Comparison of ENCODE assay signal across 33 cellular contexts in the genomic region with DNA sequence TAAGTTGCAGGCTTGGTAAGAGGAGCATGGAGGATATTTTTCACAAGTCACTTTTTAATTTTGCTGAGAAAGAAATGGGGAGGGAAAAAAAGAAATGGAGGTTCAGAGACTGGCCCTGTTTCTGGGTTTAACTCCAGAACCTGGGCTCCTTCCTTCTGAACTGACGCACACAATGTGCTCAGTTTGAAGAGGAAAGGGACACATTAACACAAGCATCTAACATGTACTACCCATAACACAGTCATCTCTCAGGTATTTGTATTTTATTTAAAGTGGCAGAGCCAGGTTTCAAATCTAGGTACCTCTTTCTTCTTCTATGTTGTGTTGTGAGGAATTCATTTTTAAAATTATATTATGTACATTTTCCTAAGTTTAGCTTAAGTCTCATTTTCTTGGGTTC. TPM values are rescaled to one million over a fixed set of nuclear protein-coding genes. Genes with fewer than 3 reads are reported as not detected.
DNase-seq lines count a peak whose midpoint lies in the region; ATAC-seq, FAIRE-seq and TF ChIP-seq lines count a peak whose summit lies in the region.
"Had no signal": no experiment of that assay in that cellular context is flagged by ENCODE, and none has a peak within 500 bp of the region (broad histone marks: within the 10 kb centered on the region; RNA-seq: fewer than 3 reads in every experiment).

No MANE protein-coding gene starts in this region.

- H3K23ac ChIP-seq in H1 (ENCODE audit: insufficient read length), result no peak overlapping the region

- H3K4me3 ChIP-seq in SK-N-SH (ENCODE audit: low read depth in 2 of 2, low read length in 1 of 2), result no peak overlapping the region
- no peak overlapping the region for H3K4me3 ChIP-seq in H1 (ENCODE audit: extremely low read depth in 1 of 4, insufficient read depth in 2 of 4, low read depth in 3 of 4, low read length in 4 of 4)
- H3K4me3 ChIP-seq in muscle layer of duodenum (ENCODE audit: low read depth in 1 of 2, low read length in 2 of 2), result no peak overlapping the region
- no peak overlapping the region for H3K4me3 ChIP-seq in tibial nerve
- H3K4me3 ChIP-seq: esophagus squamous epithelium, GM12878, ovary, Peyer's patch, SJCRH30, spleen, suprapubic skin, vagina had no signal

- H3K9ac ChIP-seq in SK-N-SH (no peak overlapping the region), H1 (replicated peaks in 1 of 4; ENCODE audit: extremely low read depth in 1 of 4, low read depth in 3 of 4, low read length in 3 of 4) (no peak overlapping the region)

- TF ChIP-seq CTCF in SK-N-SH (IDR thresholded peaks at IDR 0.05) (no peak), H1 (IDR thresholded peaks at IDR 0.05; ENCODE audit: control extremely low read depth in 1 of 3, insufficient read depth in 1 of 3, low read depth in 1 of 3, low read length in 3 of 3) (no peak), tibial nerve (IDR thresholded peaks at IDR 0.05) (no peak)

- H3K27me3 ChIP-seq in SK-N-SH (ENCODE audit: insufficient read depth), result no peaks in the 10 kb centered on the region
- H3K27me3 ChIP-seq in H1 (replicated peaks in 1 of 4; ENCODE audit: control insufficient read depth in 3 of 4, extremely low read depth in 1 of 4, insufficient read depth in 3 of 4, low read length in 3 of 4), result no peaks in the 10 kb centered on the region
- no peaks in the 10 kb centered on the region for H3K27me3 ChIP-seq in muscle layer of duodenum (ENCODE audit: low read depth, low read length)
- no peaks in the 10 kb centered on the region for H3K27me3 ChIP-seq in tibial nerve
- H3K27me3 ChIP-seq: esophagus squamous epithelium, ovary, Peyer's patch, SJCRH30, suprapubic skin, vagina had no signal

- H3K4me2 ChIP-seq in SK-N-SH (0 out of 2 replicates have a peak overlapping the region, but pooled peaks have one; percentile 3), H1 (ENCODE audit: insufficient read depth in 1 of 2, low read depth in 2 of 2, low read length in 2 of 2) (no peak overlapping the region)

- H3K4ac ChIP-seq in H1 (replicated peaks; ENCODE audit: insufficient read length, low read depth, low read length), result no peak overlapping the region

- H2BK120ac ChIP-seq in H1 (replicated peaks; ENCODE audit: low read depth, low read length), result no peak overlapping the region

- H2BK15ac ChIP-seq in H1 (ENCODE audit: low read length), result no peak overlapping the region

- H3F3A ChIP-seq in SK-N-SH (replicated peaks; ENCODE audit: insufficient read depth), result peaks cover 14% of the 10 kb centered on the region

- H2BK5ac ChIP-seq in H1 (ENCODE audit: low read depth, low read length), result no peak overlapping the region

- H3K36me3 ChIP-seq in SK-N-SH (replicated peaks in 1 of 2; ENCODE audit: control insufficient read depth in 1 of 2, insufficient read depth in 2 of 2, low read length in 1 of 2) (no peaks in the 10 kb centered on the region), H1 (ENCODE audit: control insufficient read depth in 2 of 4, insufficient read depth in 4 of 4, low read length in 3 of 4) (no peaks in the 10 kb centered on the region), muscle layer of duodenum (ENCODE audit: control insufficient read depth in 1 of 2, insufficient read depth in 2 of 2, low read length in 2 of 2) (no peaks in the 10 kb centered on the region), tibial nerve (no peaks in the 10 kb centered on the region)
- H3K36me3 ChIP-seq: esophagus squamous epithelium, ovary, Peyer's patch, SJCRH30, spleen, suprapubic skin, vagina had no signal

- no peak overlapping the region for H3K56ac ChIP-seq in H1 (replicated peaks; ENCODE audit: insufficient read length, low read depth, low read length)

- TF ChIP-seq POLR2A in H1 (IDR thresholded peaks at IDR 0.05; ENCODE audit: control extremely low read depth in 1 of 2, low read depth in 2 of 2, low read length in 2 of 2) (no peak), tibial nerve (IDR thresholded peaks at IDR 0.05) (no peak)

- TF ChIP-seq EP300 in SK-N-SH (IDR thresholded peaks at IDR 0.05; ENCODE audit: borderline replicate concordance in 1 of 2, low read depth in 1 of 2, low read length in 1 of 2), result no peak
- TF ChIP-seq EP300 in H1 (IDR thresholded peaks at IDR 0.05; ENCODE audit: borderline replicate concordance in 1 of 2, low read depth in 2 of 2, low read length in 2 of 2), result no peak
- no peak for TF ChIP-seq EP300 in tibial nerve (IDR thresholded peaks at IDR 0.05)

- no peak for TF ChIP-seq RAD21 in SK-N-SH (IDR thresholded peaks at IDR 0.05; ENCODE audit: low read length)
- no peak for TF ChIP-seq RAD21 in H1 (IDR thresholded peaks at IDR 0.05 in 1 of 2, conservative IDR thresholded peaks at IDR 0.05 in 1 of 2; ENCODE audit: low read depth in 2 of 2, low read length in 2 of 2)

- no peaks in the 10 kb centered on the region for H3K9me3 ChIP-seq in SK-N-SH
- H3K9me3 ChIP-seq in H1 (ENCODE audit: insufficient read depth in 2 of 2, low read depth in 1 of 2, low read length in 1 of 2), result no peaks in the 10 kb centered on the region
- H3K9me3 ChIP-seq in muscle layer of duodenum (ENCODE audit: control insufficient read depth in 1 of 2, low read length in 2 of 2), result no peaks in the 10 kb centered on the region
- H3K9me3 ChIP-seq in tibial nerve, result no peaks in the 10 kb centered on the region
- H3K9me3 ChIP-seq: esophagus squamous epithelium, ovary, Peyer's patch, SJCRH30, spleen, suprapubic skin, vagina had no signal

- WGBS in SK-N-SH (ENCODE audit: low lambda C conversion rate), result 22% methylated on average over 1 of the region's 1 CpG
- 100% methylated on average over 1 of the region's 1 CpG; no CpG with 5 or more reads in 1 of the 2 experiments for WGBS in H1 (ENCODE audit: extremely low coverage in 1 of 2, insufficient coverage in 1 of 2, insufficient read length in 1 of 2, insufficient replicate concordance in 2 of 2, low coverage in 1 of 2, low lambda C conversion rate in 2 of 2, missing lambda C conversion rate in 1 of 2), 2 experiments
- WGBS in tibial nerve, 2 donors, result 95 to 97% methylated on average over 1 of the region's 1 CpG

- no peak overlapping the region for H3K18ac ChIP-seq in H1 (ENCODE audit: extremely low read depth, low read length)

- ATAC-seq in SK-N-SH treated with all-trans-retinoic acid at 6 μM for 48 hours, result no peak
- no peak for ATAC-seq in GM21619 (IDR thresholded peaks at IDR 0.05; ENCODE audit: unreplicated experiment)
- ATAC-seq: activated CD4-positive, CD25-positive, alpha-beta regulatory T cell treated with anti-CD3 and anti-CD28 coated beads, Interleukin-2, amount 50 U/mL, for 24 hours; GM12878; left lobe of liver; naive thymus-derived CD8-positive, alpha-beta T cell had no signal

- H3K27ac ChIP-seq in SK-N-SH (ENCODE audit: low read depth in 2 of 2, low read length in 1 of 2) (peak overlapping the region in 1 of 2 experiments; percentile 6; a peak in 2 of 4 replicates), H1 (ENCODE audit: low read depth, low read length) (no peak overlapping the region), muscle layer of duodenum (ENCODE audit: low read length) (peak overlapping the region; percentile 57), tibial nerve (peak overlapping the region in 3 of 4 donors; percentile 45 to 93 (median 78))
- H3K27ac ChIP-seq: 22Rv1, ovary, Peyer's patch, SJCRH30, spleen, suprapubic skin had no signal

- no peak overlapping the region for H2AK5ac ChIP-seq in H1 (ENCODE audit: low read depth, low read length)

- POLR2A ChIA-PET in SK-N-SH (lab: Yijun Ruan, JAX), result no interaction called here
- POLR2A ChIA-PET in H1 (lab: Charles Lee; ENCODE audit: partially characterized antibody), result no interaction called here

- FAIRE-seq in H1 (lab: Jason Lieb, UNC), result no peak
- FAIRE-seq: GM12878 had no signal

- CTCF ChIA-PET in SK-N-SH (lab: Yijun Ruan, JAX) (interaction anchor here (1.0 to 12.7 kb wide), 5 partner anchors 9 to 202 kb away, joined by 4 to 246 read pairs (median 5); no protein-coding TSS in a partner anchor), H1 (lab: Charles Lee; ENCODE audit: partially characterized antibody) (interaction anchor here (0.9 to 1.7 kb wide), 3 partner anchors 10 to 43 kb away, joined by 3 to 7 read pairs (median 4); no protein-coding TSS in a partner anchor)

- peak overlapping the region; percentile 65 for H2AFZ ChIP-seq in SK-N-SH (ENCODE audit: low read depth)
- H2AFZ ChIP-seq in H1 (ENCODE audit: low read length), result 0 out of 2 replicates have a peak overlapping the region, but pooled peaks have one; percentile 38

- no peaks in the 10 kb centered on the region for H3K23me2 ChIP-seq in H1 (ENCODE audit: low read depth, low read length)

- no peak overlapping the region for H2BK20ac ChIP-seq in H1 (ENCODE audit: low read length)

- H4K91ac ChIP-seq in H1 (replicated peaks; ENCODE audit: insufficient read length, low read length), result no peak overlapping the region

- H3K4me1 ChIP-seq in SK-N-SH (ENCODE audit: control insufficient read depth in 1 of 2, insufficient read depth in 2 of 2, low read depth in 1 of 2, low read length in 1 of 2) (peaks cover 57 to 61% of the 10 kb centered on the region in 2 experiments), H1 (replicated peaks in 1 of 4; ENCODE audit: control insufficient read depth in 3 of 4, insufficient read depth in 4 of 4, low read length in 3 of 4) (peaks cover 1 to 18% (median 8%) of the 10 kb centered on the region in 4 experiments; a peak in 4 of 7 replicates), muscle layer of duodenum (ENCODE audit: control insufficient read depth in 1 of 2, insufficient read depth in 2 of 2, low read length in 2 of 2) (peaks cover 16 to 43% of the 10 kb centered on the region in 2 donors), tibial nerve (peaks cover 0 to 100% (median 42%) of the 10 kb centered on the region in 4 donors)
- H3K4me1 ChIP-seq: Peyer's patch had no signal

- H2BK12ac ChIP-seq in H1 (ENCODE audit: low read depth, low read length), result no peak overlapping the region

- DNase-seq in SK-N-SH (no peak), H1 (ENCODE audit: low read depth in 1 of 2, low spot score in 2 of 2) (no peak), tibial nerve (ENCODE audit: low spot score in 2 of 2) (no peak), UCSD-AML1 (lab: John Stamatoyannopoulos, UW; ENCODE audit: unreplicated experiment) (no peak), superior temporal gyrus (ENCODE audit: extremely low spot score) (no peak)
- DNase-seq: activated CD4-positive, alpha-beta memory T cell treated with anti-CD3 and anti-CD28 coated beads, Interleukin-2, amount 10 ng/mL, durations not matched to agents 7 days and 5 days; activated CD8-positive, alpha-beta memory T cell treated with anti-CD3 and anti-CD28 coated beads, Interleukin-2, amount 50 U/mL, for 48 hours; activated naive CD4-positive, alpha-beta T cell treated with anti-CD3 and anti-CD28 coated beads, Interleukin-2, amount 50 U/mL, for 16 hours; amniotic stem cell; esophagus squamous epithelium; hypothalamus; immature natural killer cell; midbrain; naive thymus-derived CD8-positive, alpha-beta T cell; NCI-H1092; NCI-H187 treated with DMSO at 0.1 percent for 48 hours; ovary; Peyer's patch; retina; SJCRH30; spleen; stimulated activated CD4-positive, alpha-beta T cell treated with anti-CD3 and anti-CD28 coated beads, Interleukin-2, amount 100 ng/mL, for 48 hours; T-helper 1 cell had no signal

- H4K8ac ChIP-seq in H1 (ENCODE audit: extremely low read depth, insufficient read depth, low read length), result no peak overlapping the region

- H4K20me1 ChIP-seq in SK-N-SH (ENCODE audit: insufficient read depth) (no peaks in the 10 kb centered on the region), H1 (replicated peaks in 1 of 2; ENCODE audit: control insufficient read depth in 1 of 2, insufficient read depth in 2 of 2, low read length in 2 of 2) (no peaks in the 10 kb centered on the region)

- H3K79me2 ChIP-seq in SK-N-SH (ENCODE audit: insufficient read depth), result no peaks in the 10 kb centered on the region
- no peaks in the 10 kb centered on the region for H3K79me2 ChIP-seq in H1 (ENCODE audit: control insufficient read depth in 1 of 2, insufficient read depth in 2 of 2, low read length in 2 of 2)

- no peaks in the 10 kb centered on the region for H3K9me2 ChIP-seq in SK-N-SH

- no peak overlapping the region for H3K14ac ChIP-seq in H1 (ENCODE audit: insufficient read length)

- no peaks in the 10 kb centered on the region for H3K79me1 ChIP-seq in H1 (ENCODE audit: low read depth, low read length)

- no peak overlapping the region for H4K5ac ChIP-seq in H1 (ENCODE audit: insufficient read length, low read depth, low read length)

RNA-seq across cellular contexts. Expression of a gene that starts 5.3 kb away (rescaled TPM):
- polyA plus RNA-seq in SK-N-SH (2012; rRNA removed) (1.5 and 1.7 TPM in 2 replicates), H1 (2011; rRNA removed) (0.25 and 0.36 TPM in 2 replicates)
- polyA plus RNA-seq in SK-N-SH (2012; cell fraction: cytosol; rRNA removed), result 2.0 and 2.2 TPM in 2 replicates
- polyA plus RNA-seq in SK-N-SH (2012; cell fraction: nucleus; rRNA removed), result 1.3 and 1.4 TPM in 2 replicates
- 0.48 and 1.1 TPM in 2 replicates for total RNA-seq in H1 (2021; fragmentation: NEBNext Ultra II Directional; extraction: Animal tissue kit (Norgen Biotek cat#: 25700))
- polyA plus RNA-seq in H1 (2011; cell fraction: cytosol; rRNA removed), result 0.23 TPM
- polyA plus RNA-seq in H1 (2011; cell fraction: nucleus; rRNA removed), result 0.19 TPM
- polyA plus RNA-seq in H1 (2012, experiment 1 of 2), result 0.31 to 1.1 TPM (median 0.55 TPM) in 4 replicates
- 0.09 TPM for polyA plus RNA-seq in H1 (2012, experiment 2 of 2)
- polyA plus RNA-seq in H1 (2013, experiment 1 of 2), result 0.47 TPM
- polyA plus RNA-seq in H1 (2013, experiment 2 of 2), result 0.55 TPM
- polyA minus RNA-seq in H1 (2011; rRNA and poly(A)+ RNA removed), result 0.56 and 1.1 TPM in 2 replicates
- polyA minus RNA-seq in H1 (2011; cell fraction: cytosol; rRNA and poly(A)+ RNA removed), result not detected
- polyA minus RNA-seq in H1 (2011; cell fraction: nucleus; rRNA and poly(A)+ RNA removed), result 1.4 TPM
- 10 to 100 TPM; 24.3 to 33.4 (median 28.9) TPM for total RNA-seq in tibial nerve
- total RNA-seq: activated CD4-positive, alpha-beta memory T cell treated with anti-CD3 and anti-CD28 coated beads, Interleukin-2, amount 10 ng/mL, durations not matched to agents 7 days and 5 days; GM12878; naive thymus-derived CD8-positive, alpha-beta T cell had no signal
- polyA plus RNA-seq: GM12878; IgD-negative memory B cell; immature natural killer cell; naive thymus-derived CD8-positive, alpha-beta T cell had no signal

RNA-seq across cellular contexts. Expression of a gene that starts 22.9 kb away (rescaled TPM):
- polyA plus RNA-seq in SK-N-SH (2012; rRNA removed), result 20.8 and 25.1 TPM in 2 replicates
- 25.7 and 26.3 TPM in 2 replicates for polyA plus RNA-seq in SK-N-SH (2012; cell fraction: cytosol; rRNA removed)
- 15.7 and 22.3 TPM in 2 replicates for polyA plus RNA-seq in SK-N-SH (2012; cell fraction: nucleus; rRNA removed)
- 12.5 and 14.6 TPM in 2 replicates for total RNA-seq in H1 (2021; fragmentation: NEBNext Ultra II Directional; extraction: Animal tissue kit (Norgen Biotek cat#: 25700))
- polyA plus RNA-seq in H1 (2011; rRNA removed), result 11.2 and 14.1 TPM in 2 replicates
- polyA plus RNA-seq in H1 (2011; cell fraction: cytosol; rRNA removed), result 16.4 TPM
- 6.6 TPM for polyA plus RNA-seq in H1 (2011; cell fraction: nucleus; rRNA removed)
- polyA plus RNA-seq in H1 (2012, experiment 1 of 2), result 12.1 to 14.9 TPM (median 13.5 TPM) in 4 replicates
- polyA plus RNA-seq in H1 (2012, experiment 2 of 2), result 4.3 TPM
- polyA plus RNA-seq in H1 (2013, experiment 1 of 2), result 9.5 TPM
- 10.3 TPM for polyA plus RNA-seq in H1 (2013, experiment 2 of 2)
- 13.9 and 16.4 TPM in 2 replicates for polyA minus RNA-seq in H1 (2011; rRNA and poly(A)+ RNA removed)
- polyA minus RNA-seq in H1 (2011; cell fraction: cytosol; rRNA and poly(A)+ RNA removed), result 8.1 TPM
- polyA minus RNA-seq in H1 (2011; cell fraction: nucleus; rRNA and poly(A)+ RNA removed), result 11.6 TPM
- 10 to 100 TPM; 30.8 to 62.1 (median 39.7) TPM for total RNA-seq in tibial nerve

Comparison
In these comparisons a context has a peak if more than half of its experiments do, and no peak if none do; other contexts are left out.
1. RNA of a gene that starts 5.3 kb away (total RNA-seq): 24.3 to 33.4 TPM in tibial nerve; 0.48 to 1.1 TPM in H1; every median in the first group is over 10 times any median in the second.